ENCODE assay signal across 10 cellular contexts in genomic region chr4:1154523-1155182, GRCh38. TPM values are rescaled to one million over a fixed set of nuclear protein-coding genes. Genes with fewer than 3 reads are reported as not detected.
DNase-seq lines count a peak whose midpoint lies in the region; ATAC-seq and TF ChIP-seq lines count a peak whose summit lies in the region.
"Had no signal": no experiment of that assay in that cellular context is flagged by ENCODE, and none has a peak within 500 bp of the region (broad histone marks: within the 10 kb centered on the region; RNA-seq: fewer than 3 reads in every experiment).

No MANE protein-coding gene starts in this region.

- TF ChIP-seq POLR2A in upper lobe of left lung (IDR thresholded peaks at IDR 0.05): no peak

- DNase-seq in NCI-H748 (lab: John Stamatoyannopoulos, UW; ENCODE audit: unreplicated experiment) (peak; percentile 0), NCI-H748 treated with DMSO at 0.1 percent for 48 hours (lab: John Stamatoyannopoulos, UW) (no peak), T-helper 17 cell (no peak), kidney tubule cell (ENCODE audit: low spot score) (peak; percentile 32), upper lobe of left lung (peak in 1 of 2 donors; percentile 23), hypothalamus (lab: John Stamatoyannopoulos, UW) (no peak)
- DNase-seq: activated T-cell treated with anti-CD3 and anti-CD28 coated beads, Interleukin-2, amount 50 U/mL, for 1 hour; GDM1 had no signal

- no peak overlapping the region for H3K4me3 Mint-ChIP-seq in T-helper 17 cell

- no peak for TF ChIP-seq CTCF in upper lobe of left lung (IDR thresholded peaks at IDR 0.05)

- H3K27me3 Mint-ChIP-seq in T-helper 17 cell: peaks cover 41% of the 10 kb centered on the region

- H3K4me1 ChIP-seq in upper lobe of left lung: peaks cover 7 to 17% (median 9%) of the 10 kb centered on the region in 4 donors

- H3K4me1 Mint-ChIP-seq in T-helper 17 cell: no peaks in the 10 kb centered on the region

- H3K36me3 ChIP-seq in upper lobe of left lung: no peaks in the 10 kb centered on the region

- H3K27me3 ChIP-seq in upper lobe of left lung: no peaks in the 10 kb centered on the region

- 62 to 66% methylated on average over 21 of the region's 21 CpGs for WGBS in upper lobe of left lung, 2 donors

- peak overlapping the region; percentile 67 for H3K27ac Mint-ChIP-seq in T-helper 17 cell

- no peak overlapping the region for H3K27ac ChIP-seq in upper lobe of left lung

- H3K4me3 ChIP-seq in upper lobe of left lung: no peak overlapping the region

- H3K9me3 ChIP-seq in T-helper 17 cell (ENCODE audit: control insufficient read depth, low read length, poor library complexity, severe bottlenecking): no peaks in the 10 kb centered on the region
- H3K9me3 ChIP-seq in upper lobe of left lung: peaks cover 0 to 7% (median 3%) of the 10 kb centered on the region in 4 donors

- H3K36me3 Mint-ChIP-seq in T-helper 17 cell (ENCODE audit: low read depth): no peaks in the 10 kb centered on the region

- no peak for ATAC-seq in T-helper 17 cell
- ATAC-seq in upper lobe of left lung (ENCODE audit: low FRiP score in 2 of 2): peak; percentile 70 to 74
- ATAC-seq in GM18520 (IDR thresholded peaks at IDR 0.05; ENCODE audit: unreplicated experiment): no peak
- ATAC-seq in SK-N-SH treated with all-trans-retinoic acid at 6 μM for 48 hours: no peak; the same call in 2 of the 3 replicates

- no peak for TF ChIP-seq EP300 in upper lobe of left lung (IDR thresholded peaks at IDR 0.05)

TF ChIP-seq in SK-N-SH treated with all-trans-retinoic acid at 6 μM for 48 hours, 23 proteins besides CTCF, POLR2A, EP300 and RAD21:
- no peak for TF ChIP-seq TSHZ2 (CRISPR knock-in tag; IDR thresholded peaks at IDR 0.05)
- TF ChIP-seq ZNF70 (CRISPR knock-in tag; IDR thresholded peaks at IDR 0.05): no peak
- TF ChIP-seq ZNF8 (CRISPR knock-in tag; IDR thresholded peaks at IDR 0.05): no peak
- TF ChIP-seq BACH2 (CRISPR knock-in tag; IDR thresholded peaks at IDR 0.05; ENCODE audit: borderline replicate concordance): no peak

RNA-seq across cellular contexts. Expression of gene SPON2, which starts 17.7 kb away (rescaled TPM):
- total RNA-seq in T-helper 17 cell (1 to 10 TPM; 5.2 to 7.4 TPM), upper lobe of left lung (10 to 100 TPM; 23.2 to 81.3 (median 50.8) TPM)

RNA-seq across cellular contexts. Expression of gene RNF212, which starts 41.3 kb away (rescaled TPM):
- total RNA-seq in T-helper 17 cell: 1 to 10 TPM; 2.1 to 2.6 TPM
- 10 to 100 TPM in 1 of 6 donors, 1 to 10 TPM in 5; 2.7 to 14.7 (median 5.3) TPM for total RNA-seq in upper lobe of left lung

Comparison
In these comparisons a context has a peak if more than half of its experiments do, and no peak if none do; other contexts are left out.
1. DNase-seq: peak in NCI-H748 (single experiment) and kidney tubule cell (single experiment); none in NCI-H748 treated with DMSO at 0.1 percent for 48 hours (single experiment), T-helper 17 cell (0 of 3) and hypothalamus (0 of 51).
2. ATAC-seq: peak in upper lobe of left lung (2 of 2); none in T-helper 17 cell (single experiment), GM18520 (single experiment) and SK-N-SH treated with all-trans-retinoic acid at 6 μM for 48 hours (single experiment).